8 cellular contexts compared by ENCODE assay signal in genomic region chr19:44164673-44165512, GRCh38. TPM values are rescaled to one million over a fixed set of nuclear protein-coding genes. Genes with fewer than 3 reads are reported as not detected.
DNase-seq lines count a peak whose midpoint lies in the region; ATAC-seq and TF ChIP-seq lines count a peak whose summit lies in the region.

TSS of gene ZNF226 (plus strand) at chr19:44165100. CDS start at chr19:44170081, 4,981 bp downstream.

- peaks cover 35% of the 10 kb centered on the region for H3K79me2 ChIP-seq in osteoblast (ENCODE audit: insufficient read depth, low read length)

- peaks cover 45% of the 10 kb centered on the region for H3K9me3 Mint-ChIP-seq in activated naive CD8-positive, alpha-beta T cell treated with anti-CD3 and anti-CD28 coated beads for 36 hours
- H3K9me3 Mint-ChIP-seq in glutamatergic neuron (ENCODE audit: unreplicated experiment), result peaks cover 6% of the 10 kb centered on the region

- no peak for TF ChIP-seq CTCF in glutamatergic neuron (IDR thresholded peaks at IDR 0.05; ENCODE audit: partially characterized antibody, unreplicated experiment)
- no peak for TF ChIP-seq CTCF in osteoblast (IDR thresholded peaks at IDR 0.05; ENCODE audit: extremely low read depth, low read depth, low read length)
- TF ChIP-seq CTCF in thoracic aorta (IDR thresholded peaks at IDR 0.05), result no peak

- H3K9me3 ChIP-seq in osteoblast (ENCODE audit: low read depth, low read length), result no peaks in the 10 kb centered on the region
- H3K9me3 ChIP-seq in thoracic aorta, result peaks cover 38% of the 10 kb centered on the region

- H3K4me3 ChIP-seq in osteoblast (ENCODE audit: insufficient read depth, low read length), result peak within 1 kb of the TSS; percentile 74
- peak within 1 kb of the TSS; percentile 96 for H3K4me3 ChIP-seq in thoracic aorta

- no peaks in the 10 kb centered on the region for H3K27me3 Mint-ChIP-seq in activated naive CD8-positive, alpha-beta T cell treated with anti-CD3 and anti-CD28 coated beads for 36 hours
- no peaks in the 10 kb centered on the region for H3K27me3 Mint-ChIP-seq in glutamatergic neuron (ENCODE audit: unreplicated experiment)

- H4K20me1 ChIP-seq in osteoblast (ENCODE audit: insufficient read depth, low read length), result no peaks in the 10 kb centered on the region

- H3K4me1 Mint-ChIP-seq in activated naive CD8-positive, alpha-beta T cell treated with anti-CD3 and anti-CD28 coated beads for 36 hours, result peaks cover 29% of the 10 kb centered on the region
- peaks cover 16% of the 10 kb centered on the region for H3K4me1 Mint-ChIP-seq in glutamatergic neuron (ENCODE audit: low read depth, unreplicated experiment)

- H3K27ac ChIP-seq in osteoblast (ENCODE audit: low read depth, low read length) (peak within 1 kb of the TSS; percentile 92), thoracic aorta (peak within 1 kb of the TSS; percentile 88 to 93)

- peak within 1 kb of the TSS; percentile 94 for H3K27ac Mint-ChIP-seq in activated naive CD8-positive, alpha-beta T cell treated with anti-CD3 and anti-CD28 coated beads for 36 hours
- peak within 1 kb of the TSS; percentile 87 for H3K27ac Mint-ChIP-seq in glutamatergic neuron (ENCODE audit: unreplicated experiment)

- POLR2A ChIA-PET in HEK293T (lab: Yijun Ruan, JAX), result interaction anchor here (1.0 to 2.5 kb wide), 8 partner anchors 42 to 335 kb away, joined by 4 to 10 read pairs (median 8); partner anchors contain the start of genes ZNF180, ZNF221, ZNF224 and ZNF225

- DNase-seq in GM03348 (ENCODE audit: low spot score) (peak; percentile 93), HEK293T (ENCODE audit: extremely low spot score) (peak; percentile 89), NCI-H1048 (lab: John Stamatoyannopoulos, UW) (peak; percentile 89), glutamatergic neuron (peak; percentile 80), osteoblast (ENCODE audit: insufficient read length, low spot score, missing footprints) (peak; percentile 92), thoracic aorta (ENCODE audit: low spot score) (peak; percentile 83)
- DNase-seq in activated naive CD8-positive, alpha-beta T cell treated with anti-CD3 and anti-CD28 coated beads for 36 hours, result peak; percentile 79

- peak within 1 kb of the TSS; percentile 95 for H2AFZ ChIP-seq in osteoblast (ENCODE audit: low read length)

- ATAC-seq in SK-N-SH treated with all-trans-retinoic acid at 6 μM for 48 hours, result peak; percentile 99
- peak; percentile 96 for ATAC-seq in thoracic aorta (ENCODE audit: insufficient number of reproducible peaks, low FRiP score, low read depth)

- H3K4me3 Mint-ChIP-seq in activated naive CD8-positive, alpha-beta T cell treated with anti-CD3 and anti-CD28 coated beads for 36 hours, result peak within 1 kb of the TSS; percentile 91
- H3K4me3 Mint-ChIP-seq in glutamatergic neuron (ENCODE audit: unreplicated experiment), result peak within 1 kb of the TSS; percentile 97

- H3K27me3 ChIP-seq in osteoblast (ENCODE audit: insufficient read depth, low read length) (no peaks in the 10 kb centered on the region), thoracic aorta (replicated peaks; ENCODE audit: insufficient read depth) (no peaks in the 10 kb centered on the region)

- H3K36me3 Mint-ChIP-seq in activated naive CD8-positive, alpha-beta T cell treated with anti-CD3 and anti-CD28 coated beads for 36 hours, result peaks cover 45% of the 10 kb centered on the region
- peaks cover 21% of the 10 kb centered on the region for H3K36me3 Mint-ChIP-seq in glutamatergic neuron (ENCODE audit: unreplicated experiment)

- H3K4me2 ChIP-seq in osteoblast (ENCODE audit: insufficient read depth, low read length), result peak within 1 kb of the TSS; percentile 93

- peaks cover 28% of the 10 kb centered on the region for H3K36me3 ChIP-seq in osteoblast (ENCODE audit: insufficient read depth, low read length)
- H3K36me3 ChIP-seq in thoracic aorta, result peaks cover 22% of the 10 kb centered on the region

- H3K4me1 ChIP-seq in osteoblast (ENCODE audit: insufficient read depth, low read length), result peaks cover 12% of the 10 kb centered on the region
- peaks cover 10 to 15% of the 10 kb centered on the region in 2 donors for H3K4me1 ChIP-seq in thoracic aorta (ENCODE audit: control insufficient read depth in 1 of 2, low read depth in 2 of 2)

- CTCF ChIA-PET in HEK293T (lab: Yijun Ruan, JAX), result no interaction called here

TF ChIP-seq in HEK293T, 16 proteins besides CTCF, POLR2A, EP300 and RAD21:
- TF ChIP-seq ELF4 (IDR thresholded peaks at IDR 0.05) (peak; percentile 88), SUZ12 (IDR thresholded peaks at IDR 0.05) (0 out of 2 replicates have a peak, but pooled peaks have one; percentile 38), TARDBP (IDR thresholded peaks at IDR 0.05) (no peak), L3MBTL2 (conservative IDR thresholded peaks at IDR 0.05) (0 out of 2 replicates have a peak, but pooled peaks have one; percentile 17)

TF ChIP-seq in SK-N-SH treated with all-trans-retinoic acid at 6 μM for 48 hours, 23 proteins besides CTCF, POLR2A, EP300 and RAD21:
- TF ChIP-seq ESRRG (CRISPR knock-in tag; IDR thresholded peaks at IDR 0.05) (no peak), GLIS3 (CRISPR knock-in tag; IDR thresholded peaks at IDR 0.05) (no peak), ARNTL (CRISPR knock-in tag; IDR thresholded peaks at IDR 0.05; ENCODE audit: borderline replicate concordance, low read depth) (no peak), BACH2 (CRISPR knock-in tag; IDR thresholded peaks at IDR 0.05; ENCODE audit: borderline replicate concordance) (no peak), SNAI2 (CRISPR knock-in tag; IDR thresholded peaks at IDR 0.05) (no peak)

RNA-seq across cellular contexts. Expression of gene ZNF226, which starts in this region (rescaled TPM):
- total RNA-seq in activated naive CD8-positive, alpha-beta T cell treated with anti-CD3 and anti-CD28 coated beads for 36 hours, result 1 to 10 TPM; 6.5 to 7.4 TPM
- 27.9 TPM for total RNA-seq in glutamatergic neuron (ENCODE audit: unreplicated experiment)
- total RNA-seq in osteoblast, result 17.4 and 19.4 TPM in 2 replicates
- 10 to 100 TPM in 1 of 2 donors, 1 to 10 TPM in 1; 9.7 to 14.6 TPM for total RNA-seq in thoracic aorta

Comparison
In these comparisons a context has a peak if more than half of its experiments do, and no peak if none do; other contexts are left out.
1. Peak in every context shown above with its lines: DNase-seq, ATAC-seq, H3K4me3 ChIP-seq and H3K27ac ChIP-seq.